19 cellular contexts compared by ENCODE assay signal in the genomic region with DNA sequence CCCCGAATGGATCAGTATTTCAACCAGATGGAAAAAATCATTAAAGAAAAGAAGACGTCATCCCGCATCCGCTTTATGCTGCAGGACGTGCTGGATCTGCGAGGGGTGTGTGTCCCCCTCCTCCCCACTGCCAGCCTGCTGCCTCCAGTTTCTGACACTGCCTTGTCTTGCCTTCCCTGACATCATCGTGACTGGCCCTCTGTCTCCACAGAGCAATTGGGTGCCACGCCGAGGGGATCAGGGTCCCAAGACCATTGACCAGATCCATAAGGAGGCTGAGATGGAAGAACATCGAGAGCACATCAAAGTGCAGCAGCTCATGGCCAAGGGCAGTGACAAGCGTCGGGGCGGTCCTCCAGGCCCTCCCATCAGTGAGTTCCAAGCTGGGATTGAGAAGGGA. TPM values are rescaled to one million over a fixed set of nuclear protein-coding genes. Genes with fewer than 3 reads are reported as not detected.
DNase-seq lines count a peak whose midpoint lies in the region; FAIRE-seq and TF ChIP-seq lines count a peak whose summit lies in the region.
"Had no signal": no experiment of that assay in that cellular context is flagged by ENCODE, and none has a peak within 500 bp of the region (broad histone marks: within the 10 kb centered on the region; RNA-seq: fewer than 3 reads in every experiment).

No MANE protein-coding gene starts in this region.

- CTCF ChIA-PET in activated CD4-positive, alpha-beta memory T cell treated with anti-CD3 and anti-CD28 coated beads for 36 hours (lab: Charles Lee) = no interaction called here
- CTCF ChIA-PET in activated CD4-positive, alpha-beta memory T cell treated with anti-CD3 and anti-CD28 coated beads, Interleukin-2, amount 10 ng/mL, durations not matched to agents 7 days and 5 days (lab: Charles Lee) = no interaction called here

- POLR2A ChIA-PET in activated CD4-positive, alpha-beta memory T cell treated with anti-CD3 and anti-CD28 coated beads for 36 hours (lab: Charles Lee) = interaction anchor here (1.0 to 3.8 kb wide), 3 partner anchors 10 to 12 kb away, joined by 3 to 10 read pairs (median 5); a partner anchor contains a TSS
- POLR2A ChIA-PET in activated CD4-positive, alpha-beta memory T cell treated with anti-CD3 and anti-CD28 coated beads, Interleukin-2, amount 10 ng/mL, durations not matched to agents 7 days and 5 days (lab: Charles Lee) = interaction anchor here (1.2 to 4.2 kb wide), 2 partner anchors 10 to 200 kb away, joined by 3 to 18 read pairs; no protein-coding TSS in a partner anchor

- no peaks in the 10 kb centered on the region for H3K9me3 Mint-ChIP-seq in activated CD4-positive, alpha-beta memory T cell treated with anti-CD3 and anti-CD28 coated beads for 36 hours
- no peaks in the 10 kb centered on the region for H3K9me3 Mint-ChIP-seq in activated CD4-positive, alpha-beta memory T cell treated with anti-CD3 and anti-CD28 coated beads, Interleukin-2, amount 10 ng/mL, durations not matched to agents 7 days and 5 days
- H3K9me3 Mint-ChIP-seq: T-helper 1 cell treated with Interleukin-12 subunit alpha and Interleukin-12 subunit beta and Interleukin-4 antibody, amounts not matched to agents 30 μg/mL and 1 μg/mL, for 36 hours had no signal

- no peak for FAIRE-seq in D721Med (lab: Jason Lieb, UNC)
- FAIRE-seq: A549, bronchial epithelial cell had no signal

- no peaks in the 10 kb centered on the region for H3K27me3 Mint-ChIP-seq in activated CD4-positive, alpha-beta memory T cell treated with anti-CD3 and anti-CD28 coated beads for 36 hours
- no peaks in the 10 kb centered on the region for H3K27me3 Mint-ChIP-seq in activated CD4-positive, alpha-beta memory T cell treated with anti-CD3 and anti-CD28 coated beads, Interleukin-2, amount 10 ng/mL, durations not matched to agents 7 days and 5 days

- DNase-seq in activated CD4-positive, alpha-beta memory T cell treated with anti-CD3 and anti-CD28 coated beads for 36 hours = no peak
- DNase-seq in activated CD4-positive, alpha-beta memory T cell treated with anti-CD3 and anti-CD28 coated beads, Interleukin-2, amount 10 ng/mL, durations not matched to agents 7 days and 5 days = no peak
- DNase-seq in D721Med (ENCODE audit: insufficient read length, low spot score) (peak; percentile 5), epithelial cell of prostate (ENCODE audit: low read depth, low spot score) (no peak), medulla oblongata (ENCODE audit: extremely low spot score) (no peak)
- no peak for DNase-seq in stimulated activated CD4-positive, alpha-beta T cell treated with anti-CD3 and anti-CD28 coated beads, Interleukin-15, amount 100 ng/mL, for 24 hours
- DNase-seq: DMS79, erythroblast, GOT3, left colon, NCI-H2081 treated with DMSO at 0.1 percent for 48 hours, NCI-H510A, SHP77, WERI-Rb-1 had no signal

- peaks cover 27% of the 10 kb centered on the region for H3K4me1 Mint-ChIP-seq in activated CD4-positive, alpha-beta memory T cell treated with anti-CD3 and anti-CD28 coated beads for 36 hours (ENCODE audit: low read depth)
- H3K4me1 Mint-ChIP-seq in activated CD4-positive, alpha-beta memory T cell treated with anti-CD3 and anti-CD28 coated beads, Interleukin-2, amount 10 ng/mL, durations not matched to agents 7 days and 5 days = peaks cover 15% of the 10 kb centered on the region

- TF ChIP-seq CTCF in D721Med (IDR thresholded peaks at IDR 0.05; ENCODE audit: insufficient read depth, missing control alignments) = no peak

- peak overlapping the region; percentile 69 for H3K27ac Mint-ChIP-seq in activated CD4-positive, alpha-beta memory T cell treated with anti-CD3 and anti-CD28 coated beads for 36 hours
- H3K27ac Mint-ChIP-seq in activated CD4-positive, alpha-beta memory T cell treated with anti-CD3 and anti-CD28 coated beads, Interleukin-2, amount 10 ng/mL, durations not matched to agents 7 days and 5 days = no peak overlapping the region
- H3K27ac Mint-ChIP-seq: T-helper 1 cell treated with Interleukin-12 subunit alpha and Interleukin-12 subunit beta and Interleukin-4 antibody, amounts not matched to agents 30 μg/mL and 1 μg/mL, for 36 hours had no signal

- no peak overlapping the region for H3K4me3 Mint-ChIP-seq in activated CD4-positive, alpha-beta memory T cell treated with anti-CD3 and anti-CD28 coated beads for 36 hours
- H3K4me3 Mint-ChIP-seq in activated CD4-positive, alpha-beta memory T cell treated with anti-CD3 and anti-CD28 coated beads, Interleukin-2, amount 10 ng/mL, durations not matched to agents 7 days and 5 days = no peak overlapping the region
- H3K4me3 Mint-ChIP-seq: T-helper 1 cell treated with Interleukin-12 subunit alpha and Interleukin-12 subunit beta and Interleukin-4 antibody, amounts not matched to agents 30 μg/mL and 1 μg/mL, for 36 hours had no signal

- H3K27ac ChIP-seq in epithelial cell of prostate = peak overlapping the region; percentile 21
- H3K27ac ChIP-seq: A549, right atrium auricular region, vagina, WERI-Rb-1 had no signal

- intact Hi-C loops in activated CD4-positive, alpha-beta memory T cell treated with anti-CD3 and anti-CD28 coated beads for 36 hours (cut with micrococcal nuclease) = loop anchor here (1.0 kb wide), 1 partner anchor 10 kb away; no protein-coding TSS in a partner anchor

- peaks cover 89% of the 10 kb centered on the region for H3K36me3 Mint-ChIP-seq in activated CD4-positive, alpha-beta memory T cell treated with anti-CD3 and anti-CD28 coated beads for 36 hours
- H3K36me3 Mint-ChIP-seq in activated CD4-positive, alpha-beta memory T cell treated with anti-CD3 and anti-CD28 coated beads, Interleukin-2, amount 10 ng/mL, durations not matched to agents 7 days and 5 days (ENCODE audit: low read depth) = peaks cover 97% of the 10 kb centered on the region

RNA-seq across cellular contexts. Expression of a gene that starts 10.9 kb away (rescaled TPM):
- 100 to 1,000 TPM; 410 to 432 TPM for total RNA-seq in activated CD4-positive, alpha-beta memory T cell treated with anti-CD3 and anti-CD28 coated beads for 36 hours
- total RNA-seq in activated CD4-positive, alpha-beta memory T cell treated with anti-CD3 and anti-CD28 coated beads, Interleukin-2, amount 10 ng/mL, durations not matched to agents 7 days and 5 days = 100 to 1,000 TPM; 259 to 266 TPM

RNA-seq across cellular contexts. Expression of a gene that starts 12.1 kb away (rescaled TPM):
- 1 to 10 TPM; 7.0 to 8.9 TPM for total RNA-seq in activated CD4-positive, alpha-beta memory T cell treated with anti-CD3 and anti-CD28 coated beads for 36 hours
- 1 to 10 TPM; 6.5 to 8.7 TPM for total RNA-seq in activated CD4-positive, alpha-beta memory T cell treated with anti-CD3 and anti-CD28 coated beads, Interleukin-2, amount 10 ng/mL, durations not matched to agents 7 days and 5 days

RNA-seq across cellular contexts. Expression of a gene that starts 26.2 kb away (rescaled TPM):
- total RNA-seq in activated CD4-positive, alpha-beta memory T cell treated with anti-CD3 and anti-CD28 coated beads for 36 hours = 100 to 1,000 TPM; 246 to 257 TPM
- total RNA-seq in activated CD4-positive, alpha-beta memory T cell treated with anti-CD3 and anti-CD28 coated beads, Interleukin-2, amount 10 ng/mL, durations not matched to agents 7 days and 5 days = 100 to 1,000 TPM; 177 TPM

RNA-seq across cellular contexts. Expression of a gene that starts 36.1 kb away (rescaled TPM):
- 1 to 10 TPM; 3.2 to 3.7 TPM for total RNA-seq in activated CD4-positive, alpha-beta memory T cell treated with anti-CD3 and anti-CD28 coated beads for 36 hours
- total RNA-seq in activated CD4-positive, alpha-beta memory T cell treated with anti-CD3 and anti-CD28 coated beads, Interleukin-2, amount 10 ng/mL, durations not matched to agents 7 days and 5 days = 1 to 10 TPM; 3.6 to 4.9 TPM

RNA-seq across cellular contexts. Expression of a gene that starts 36.2 kb away (rescaled TPM):
- 100 to 1,000 TPM in 1 of 2 experiments, 10 to 100 TPM in 1; 100.0 to 103 TPM for total RNA-seq in activated CD4-positive, alpha-beta memory T cell treated with anti-CD3 and anti-CD28 coated beads for 36 hours
- total RNA-seq in activated CD4-positive, alpha-beta memory T cell treated with anti-CD3 and anti-CD28 coated beads, Interleukin-2, amount 10 ng/mL, durations not matched to agents 7 days and 5 days = 10 to 100 TPM; 73.9 to 79.3 TPM
